19 cellular contexts compared by ENCODE assay signal in the genomic region with DNA sequence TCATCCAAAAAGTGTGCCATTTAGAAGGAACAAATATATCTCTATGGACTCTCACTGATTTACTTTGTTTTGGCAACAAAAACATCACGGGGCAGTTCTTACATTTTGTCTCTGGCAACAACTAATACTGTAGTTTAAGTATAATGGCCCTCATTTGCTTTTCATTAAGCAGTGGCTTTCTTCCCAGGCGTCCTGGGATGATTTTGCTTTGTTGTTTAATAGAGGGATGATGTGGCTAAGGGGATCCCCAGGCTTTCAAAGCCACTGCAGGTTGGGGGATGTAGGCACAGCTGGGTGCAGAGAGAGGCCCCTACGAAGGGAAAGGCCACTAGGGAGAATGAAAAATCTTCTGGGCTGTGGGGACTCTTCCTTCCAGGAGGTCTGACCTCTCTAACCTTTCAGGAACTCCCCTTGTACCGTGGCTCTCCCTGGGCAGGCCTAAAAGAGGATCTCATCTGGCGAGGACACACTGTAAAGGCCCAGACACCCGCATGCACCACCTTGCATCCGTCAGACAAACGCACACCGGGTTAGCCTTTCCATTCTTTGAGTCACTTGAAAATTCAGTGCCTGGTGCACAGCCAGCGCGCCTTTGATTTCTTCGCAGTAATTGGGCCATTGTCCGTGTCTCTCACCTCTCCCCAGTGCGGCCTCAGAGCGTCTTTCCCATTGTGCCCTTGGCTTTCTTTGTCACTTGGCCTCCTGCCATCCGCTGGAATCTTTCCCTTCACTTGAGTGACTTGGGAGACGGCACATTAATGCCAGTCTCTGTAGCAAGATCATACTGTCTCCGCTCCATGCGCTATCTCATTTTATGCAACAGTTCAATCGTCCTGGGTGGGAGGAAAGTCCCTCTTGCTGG. TPM values are rescaled to one million over a fixed set of nuclear protein-coding genes. Genes with fewer than 3 reads are reported as not detected.
DNase-seq lines count a peak whose midpoint lies in the region; ATAC-seq, FAIRE-seq and TF ChIP-seq lines count a peak whose summit lies in the region.
"Had no signal": no experiment of that assay in that cellular context is flagged by ENCODE, and none has a peak within 500 bp of the region (broad histone marks: within the 10 kb centered on the region; RNA-seq: fewer than 3 reads in every experiment).

No MANE protein-coding gene starts in this region.

- no peak overlapping the region for H3K4me3 ChIP-seq in GM23248
- no peak overlapping the region for H3K4me3 ChIP-seq in astrocyte (ENCODE audit: insufficient read depth, low read depth, low read length)
- peak overlapping the region; percentile 6 for H3K4me3 ChIP-seq in left ventricle myocardium inferior
- H3K4me3 ChIP-seq: HAP-1, right lobe of liver, transverse colon had no signal

- H2AFZ ChIP-seq in GM23248 (no peak overlapping the region), astrocyte (ENCODE audit: low read depth, low read length) (peak overlapping the region; percentile 58)

- H3K9ac ChIP-seq in GM23248 (no peak overlapping the region), astrocyte (ENCODE audit: low read length) (no peak overlapping the region)

- H3K36me3 ChIP-seq in GM23248 (ENCODE audit: low read depth) (no peaks in the 10 kb centered on the region), astrocyte (ENCODE audit: insufficient read depth, low read length) (no peaks in the 10 kb centered on the region), left ventricle myocardium inferior (no peaks in the 10 kb centered on the region)
- H3K36me3 ChIP-seq: HAP-1, right lobe of liver, transverse colon had no signal

- H3K9me3 ChIP-seq in GM23248 (ENCODE audit: low read depth) (no peaks in the 10 kb centered on the region), astrocyte (ENCODE audit: insufficient read depth, low read depth, low read length) (no peaks in the 10 kb centered on the region), left ventricle myocardium inferior (replicated peaks) (no peaks in the 10 kb centered on the region)
- H3K9me3 ChIP-seq: HAP-1, right lobe of liver, transverse colon had no signal

- FAIRE-seq in astrocyte (lab: Jason Lieb, UNC) = no peak
- FAIRE-seq: RCC 7860 had no signal

- TF ChIP-seq CTCF in astrocyte (IDR thresholded peaks at IDR 0.05; ENCODE audit: insufficient read depth, low read depth, low read length) = no peak
- no peak for TF ChIP-seq CTCF in left ventricle myocardium inferior (IDR thresholded peaks at IDR 0.05; ENCODE audit: borderline replicate concordance)

- H3K4me2 ChIP-seq in GM23248 (ENCODE audit: unreplicated experiment) (peak overlapping the region; percentile 9), astrocyte (ENCODE audit: low read length) (no peak overlapping the region)

- in situ Hi-C loops in GM23248 (cut with MboI) = no loop called here

- 27 to 37% methylated on average over 17 to 20 of the region's 20 CpGs for WGBS in GM23248 (ENCODE audit: low coverage in 1 of 2, low lambda C conversion rate in 2 of 2, missing lambda C conversion rate in 2 of 2), 2 experiments

- H3K27me3 Mint-ChIP-seq in astrocyte (ENCODE audit: low read depth, unreplicated experiment) = peaks cover 31% of the 10 kb centered on the region
- H3K27me3 Mint-ChIP-seq: activated naive CD4-positive, alpha-beta T cell treated with anti-CD3 and anti-CD28 coated beads, Interleukin-2, amount 50 U/mL, for 24 hours; CD8-positive, alpha-beta memory T cell; central memory CD8-positive, alpha-beta T cell had no signal

- intact Hi-C loops in left ventricle myocardium inferior (cut with micrococcal nuclease) = no loop called here

- H3K9me3 Mint-ChIP-seq in astrocyte (ENCODE audit: unreplicated experiment) = peaks cover 5% of the 10 kb centered on the region
- H3K9me3 Mint-ChIP-seq: activated naive CD4-positive, alpha-beta T cell treated with anti-CD3 and anti-CD28 coated beads, Interleukin-2, amount 50 U/mL, for 24 hours; CD8-positive, alpha-beta memory T cell; central memory CD8-positive, alpha-beta T cell; natural killer cell had no signal

- ATAC-seq in HG03025 (IDR thresholded peaks at IDR 0.05; ENCODE audit: low FRiP score, unreplicated experiment) = no peak
- ATAC-seq: left lobe of liver, natural killer cell, right lobe of liver had no signal

- H3K79me2 ChIP-seq in GM23248 (ENCODE audit: insufficient read depth) = no peaks in the 10 kb centered on the region
- no peaks in the 10 kb centered on the region for H3K79me2 ChIP-seq in astrocyte (ENCODE audit: insufficient read depth, low read length)

- H3K4me1 Mint-ChIP-seq in astrocyte (ENCODE audit: low read depth, unreplicated experiment) = no peaks in the 10 kb centered on the region
- H3K4me1 Mint-ChIP-seq: activated naive CD4-positive, alpha-beta T cell treated with anti-CD3 and anti-CD28 coated beads, Interleukin-2, amount 50 U/mL, for 24 hours; CD8-positive, alpha-beta memory T cell; central memory CD8-positive, alpha-beta T cell; natural killer cell had no signal

- H3F3A ChIP-seq in GM23248 (ENCODE audit: insufficient read depth) = no peaks in the 10 kb centered on the region

- no peaks in the 10 kb centered on the region for H3K36me3 Mint-ChIP-seq in astrocyte (ENCODE audit: low read depth, unreplicated experiment)
- H3K36me3 Mint-ChIP-seq: activated naive CD4-positive, alpha-beta T cell treated with anti-CD3 and anti-CD28 coated beads, Interleukin-2, amount 50 U/mL, for 24 hours; CD8-positive, alpha-beta memory T cell; natural killer cell had no signal

- H3K4me3 Mint-ChIP-seq in astrocyte (ENCODE audit: unreplicated experiment) = no peak overlapping the region
- H3K4me3 Mint-ChIP-seq: activated naive CD4-positive, alpha-beta T cell treated with anti-CD3 and anti-CD28 coated beads, Interleukin-2, amount 50 U/mL, for 24 hours; CD8-positive, alpha-beta memory T cell; central memory CD8-positive, alpha-beta T cell; natural killer cell had no signal

- DNase-seq in GM23248 (peak; percentile 28), astrocyte (ENCODE audit: low read depth) (no peak), left ventricle myocardium inferior (peak; percentile 60), retina (peak; percentile 82), NCI-H69 (lab: John Stamatoyannopoulos, UW) (no peak), NCI-H226 (no peak)
- no peak for DNase-seq in NK-92 treated with Interleukin-12 subunit alpha and Interleukin-12 subunit beta, amount 100 ng/mL, for 24 hours (lab: John Stamatoyannopoulos, UW)
- DNase-seq: CD8-positive, alpha-beta memory T cell; KBM-7; natural killer cell; NCI-H510A treated with DMSO at 0.1 percent for 48 hours; right lobe of liver; transverse colon had no signal

- H3K4me1 ChIP-seq in GM23248 (ENCODE audit: insufficient read depth) (no peaks in the 10 kb centered on the region), astrocyte (ENCODE audit: insufficient read depth, low read length) (no peaks in the 10 kb centered on the region), left ventricle myocardium inferior (peaks cover 17% of the 10 kb centered on the region)
- H3K4me1 ChIP-seq: HAP-1, right lobe of liver, transverse colon had no signal

- H3K27ac Mint-ChIP-seq in astrocyte (ENCODE audit: unreplicated experiment) = no peak overlapping the region
- H3K27ac Mint-ChIP-seq: activated naive CD4-positive, alpha-beta T cell treated with anti-CD3 and anti-CD28 coated beads, Interleukin-2, amount 50 U/mL, for 24 hours; CD8-positive, alpha-beta memory T cell; natural killer cell had no signal

- H4K20me1 ChIP-seq in GM23248 (ENCODE audit: insufficient read depth) = no peaks in the 10 kb centered on the region
- no peaks in the 10 kb centered on the region for H4K20me1 ChIP-seq in astrocyte (ENCODE audit: insufficient read depth, low read length)

- H3K27ac ChIP-seq in GM23248 (no peak overlapping the region), astrocyte (ENCODE audit: low read depth, low read length) (no peak overlapping the region), left ventricle myocardium inferior (replicated peaks) (peak overlapping the region; percentile 69)
- H3K27ac ChIP-seq: right lobe of liver, transverse colon had no signal

- no peaks in the 10 kb centered on the region for H3K27me3 ChIP-seq in GM23248 (replicated peaks; ENCODE audit: insufficient read depth)
- H3K27me3 ChIP-seq in astrocyte (ENCODE audit: insufficient read depth, low read length) = peaks cover 2% of the 10 kb centered on the region
- H3K27me3 ChIP-seq in left ventricle myocardium inferior (ENCODE audit: low read depth) = no peaks in the 10 kb centered on the region
- H3K27me3 ChIP-seq: right lobe of liver, transverse colon had no signal

- H3K9me2 ChIP-seq in GM23248 (ENCODE audit: insufficient read depth) = no peaks in the 10 kb centered on the region

RNA-seq across cellular contexts. Expression of gene AFF3, which starts 40.3 kb away (rescaled TPM):
- total RNA-seq in GM23248 (2014; rRNA removed; shearing (Covaris generic)) = 0.76 and 0.86 TPM in 2 replicates
- 0.56 and 0.75 TPM in 2 replicates for polyA plus RNA-seq in GM23248 (2016; fragmentation: Nextera tagmentation; extraction: Ambion mirVana)
- total RNA-seq in astrocyte = 14.7 and 24.1 TPM in 2 replicates
- total RNA-seq in left ventricle myocardium inferior = 8.0 TPM

Comparison
In these comparisons a context has a peak if more than half of its experiments do, and no peak if none do; other contexts are left out.
1. DNase-seq: peak in GM23248 (single experiment), left ventricle myocardium inferior (single experiment) and retina (single experiment); none in astrocyte (single experiment), NCI-H69 (single experiment), NK-92 treated with Interleukin-12 subunit alpha and Interleukin-12 subunit beta, amount 100 ng/mL, for 24 hours (single experiment) and NCI-H226 (single experiment).